ENCODE assay signal across 13 cellular contexts in genomic region chr1:156760796-156761104, GRCh38. TPM values are rescaled to one million over a fixed set of nuclear protein-coding genes. Genes with fewer than 3 reads are reported as not detected.
DNase-seq lines count a peak whose midpoint lies in the region; TF ChIP-seq lines count a peak whose summit lies in the region.
"Had no signal": no experiment of that assay in that cellular context is flagged by ENCODE, and none has a peak within 500 bp of the region (broad histone marks: within the 10 kb centered on the region; RNA-seq: fewer than 3 reads in every experiment).

No MANE protein-coding gene starts in this region.

- no peak overlapping the region for H2AFZ ChIP-seq in parathyroid adenoma
- H2AFZ ChIP-seq: GM23338 had no signal

- H3K27ac ChIP-seq in parathyroid adenoma: peak overlapping the region; percentile 73
- H3K27ac ChIP-seq: BLaER1 treated with 17β-estradiol and CSF1 and Interleukin-3, amounts not matched to agents 10 nM and 100 nM had no signal

- H3K9me3 Mint-ChIP-seq in chondrocyte (ENCODE audit: low read depth) (no peaks in the 10 kb centered on the region), type B pancreatic cell (no peaks in the 10 kb centered on the region)
- H3K9me3 Mint-ChIP-seq: CD4-positive, CD25-positive, alpha-beta regulatory T cell; GM23338 had no signal

- H3K27me3 Mint-ChIP-seq in chondrocyte (ENCODE audit: low read depth) (no peaks in the 10 kb centered on the region), type B pancreatic cell (no peaks in the 10 kb centered on the region)
- H3K27me3 Mint-ChIP-seq: CD4-positive, CD25-positive, alpha-beta regulatory T cell had no signal

- no peak overlapping the region for H3K9ac ChIP-seq in parathyroid adenoma

- H3K27me3 ChIP-seq in parathyroid adenoma (ENCODE audit: control insufficient read depth, insufficient read depth, low read length): no peaks in the 10 kb centered on the region
- H3K27me3 ChIP-seq: BLaER1 treated with 17β-estradiol and CSF1 and Interleukin-3, amounts not matched to agents 10 nM and 100 nM had no signal

- no peak overlapping the region for H3K4me3 Mint-ChIP-seq in chondrocyte (ENCODE audit: unreplicated experiment)
- no peak overlapping the region for H3K4me3 Mint-ChIP-seq in type B pancreatic cell
- H3K4me3 Mint-ChIP-seq: CD4-positive, CD25-positive, alpha-beta regulatory T cell; GM23338 had no signal

- H3K27ac Mint-ChIP-seq in chondrocyte (ENCODE audit: unreplicated experiment) (no peak overlapping the region), type B pancreatic cell (peak overlapping the region; percentile 92)
- H3K27ac Mint-ChIP-seq: CD4-positive, CD25-positive, alpha-beta regulatory T cell; GM23338 had no signal

- DNase-seq in NCI-H82 treated with DMSO at 0.1 percent for 48 hours (lab: John Stamatoyannopoulos, UW; ENCODE audit: unreplicated experiment): peak; percentile 73
- peak; percentile 22 for DNase-seq in chondrocyte (ENCODE audit: low spot score)
- no peak for DNase-seq in type B pancreatic cell (ENCODE audit: extremely low spot score, unreplicated experiment)
- no peak for DNase-seq in globus pallidus (ENCODE audit: low spot score)
- no peak for DNase-seq in NCI-H1930 (lab: John Stamatoyannopoulos, UW)
- no peak for DNase-seq in inferior parietal cortex (ENCODE audit: extremely low spot score)
- DNase-seq: 8988T; Calu3; CD4-positive, CD25-positive, alpha-beta regulatory T cell; H7 had no signal

- no peaks in the 10 kb centered on the region for H3K4me1 Mint-ChIP-seq in chondrocyte (ENCODE audit: low read depth)
- H3K4me1 Mint-ChIP-seq in type B pancreatic cell (ENCODE audit: unreplicated experiment): peaks cover 11% of the 10 kb centered on the region

- no peaks in the 10 kb centered on the region for H3K79me2 ChIP-seq in parathyroid adenoma

- H3K4me2 ChIP-seq in parathyroid adenoma (ENCODE audit: low read length): peak overlapping the region; percentile 57
- H3K4me2 ChIP-seq: BLaER1 treated with 17β-estradiol and CSF1 and Interleukin-3, amounts not matched to agents 10 nM and 100 nM; GM23338 had no signal

- H3K36me3 Mint-ChIP-seq in chondrocyte (ENCODE audit: low read depth) (no peaks in the 10 kb centered on the region), type B pancreatic cell (no peaks in the 10 kb centered on the region)

- H3K4me1 ChIP-seq in parathyroid adenoma: peaks cover 2% of the 10 kb centered on the region

- no peaks in the 10 kb centered on the region for H3K9me3 ChIP-seq in parathyroid adenoma (ENCODE audit: control insufficient read depth, low read length)
- H3K9me3 ChIP-seq: BLaER1 treated with 17β-estradiol and CSF1 and Interleukin-3, amounts not matched to agents 10 nM and 100 nM had no signal

- no peaks in the 10 kb centered on the region for H3K36me3 ChIP-seq in parathyroid adenoma (ENCODE audit: control insufficient read depth, insufficient read depth, low read length)
- H3K36me3 ChIP-seq: BLaER1 treated with 17β-estradiol and CSF1 and Interleukin-3, amounts not matched to agents 10 nM and 100 nM had no signal

- no peak for TF ChIP-seq CTCF in chondrocyte (IDR thresholded peaks at IDR 0.05)
- no peak for TF ChIP-seq CTCF in parathyroid adenoma (IDR thresholded peaks at IDR 0.05)
- no peak for TF ChIP-seq CTCF in type B pancreatic cell (conservative IDR thresholded peaks at IDR 0.05)

- H3K4me3 ChIP-seq in parathyroid adenoma (ENCODE audit: low read depth, low read length): peak overlapping the region; percentile 17
- H3K4me3 ChIP-seq: BLaER1 treated with 17β-estradiol and CSF1 and Interleukin-3, amounts not matched to agents 10 nM and 100 nM; GM23338 had no signal

RNA-seq across cellular contexts. Expression of gene PRCC, which starts 6.6 kb away (rescaled TPM):
- total RNA-seq in chondrocyte: 57.0 to 61.7 TPM (median 60.9 TPM) in 3 replicates
- 79.1 and 81.8 TPM in 2 replicates for total RNA-seq in type B pancreatic cell (ENCODE audit: low replicate concordance)

RNA-seq across cellular contexts. Expression of gene HDGF, which starts 9.3 kb away (rescaled TPM):
- 136 to 143 TPM (median 140 TPM) in 3 replicates for total RNA-seq in chondrocyte
- 249 and 270 TPM in 2 replicates for total RNA-seq in type B pancreatic cell (ENCODE audit: low replicate concordance)

RNA-seq across cellular contexts. Expression of gene MRPL24, which starts 19.9 kb away (rescaled TPM):
- total RNA-seq in chondrocyte (38.6 to 58.3 TPM (median 40.3 TPM) in 3 replicates), type B pancreatic cell (ENCODE audit: low replicate concordance) (47.4 and 58.6 TPM in 2 replicates)

RNA-seq across cellular contexts. Expression of gene ISG20L2, which starts 32.2 kb away (rescaled TPM):
- 22.3 to 45.7 TPM (median 23.7 TPM) in 3 replicates for total RNA-seq in chondrocyte
- 35.3 and 42.0 TPM in 2 replicates for total RNA-seq in type B pancreatic cell (ENCODE audit: low replicate concordance)

RNA-seq across cellular contexts. Expression of gene METTL25B, which starts 32.5 kb away (rescaled TPM):
- total RNA-seq in chondrocyte (11.4 to 17.1 TPM (median 14.1 TPM) in 3 replicates), type B pancreatic cell (ENCODE audit: low replicate concordance) (35.2 and 39.7 TPM in 2 replicates)

Comparison
In these comparisons a context has a peak if more than half of its experiments do, and no peak if none do; other contexts are left out.
1. DNase-seq: peak in NCI-H82 treated with DMSO at 0.1 percent for 48 hours (single experiment) and chondrocyte (single experiment); none in type B pancreatic cell (single experiment), globus pallidus (single experiment), NCI-H1930 (0 of 2) and inferior parietal cortex (single experiment).